ENCODE assay signal across 4 cellular contexts in the genomic region with DNA sequence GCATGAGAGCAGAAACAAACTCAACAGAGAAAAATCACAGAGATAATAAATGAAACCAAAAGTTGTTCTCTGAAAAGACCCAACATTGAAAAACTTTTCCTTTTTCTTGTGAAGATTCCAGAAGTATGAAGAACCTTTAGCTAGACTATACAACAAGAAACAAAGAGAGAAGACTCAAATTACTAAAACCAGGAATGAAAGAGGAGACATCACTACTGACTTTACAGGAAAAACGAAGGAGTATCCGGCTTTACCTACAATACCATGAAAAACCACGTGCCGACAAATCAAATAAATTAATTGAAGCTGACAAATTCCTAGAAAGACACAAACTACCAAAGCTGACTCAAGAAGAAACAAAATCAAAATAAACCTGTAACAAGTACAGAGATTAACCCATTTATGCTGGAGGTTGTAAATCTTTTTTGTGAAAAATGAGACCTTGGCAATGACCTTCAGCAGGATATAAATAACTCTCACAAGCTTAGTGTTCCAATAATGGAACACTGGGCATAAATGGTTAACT. TPM values are rescaled to one million over a fixed set of nuclear protein-coding genes. Genes with fewer than 3 reads are reported as not detected.
"Had no signal": no experiment of that assay in that cellular context is flagged by ENCODE, and none has a peak within 500 bp of the region (broad histone marks: within the 10 kb centered on the region; RNA-seq: fewer than 3 reads in every experiment).

No MANE protein-coding gene starts in this region.

RNA-seq across cellular contexts. Expression of a gene that starts 53.6 kb away (rescaled TPM):
- total RNA-seq: M059J, Peyer's patch, Right ventricle myocardium superior, SJSA1 had no signal
